ENCODE assay signal across 14 cellular contexts in the genomic region with DNA sequence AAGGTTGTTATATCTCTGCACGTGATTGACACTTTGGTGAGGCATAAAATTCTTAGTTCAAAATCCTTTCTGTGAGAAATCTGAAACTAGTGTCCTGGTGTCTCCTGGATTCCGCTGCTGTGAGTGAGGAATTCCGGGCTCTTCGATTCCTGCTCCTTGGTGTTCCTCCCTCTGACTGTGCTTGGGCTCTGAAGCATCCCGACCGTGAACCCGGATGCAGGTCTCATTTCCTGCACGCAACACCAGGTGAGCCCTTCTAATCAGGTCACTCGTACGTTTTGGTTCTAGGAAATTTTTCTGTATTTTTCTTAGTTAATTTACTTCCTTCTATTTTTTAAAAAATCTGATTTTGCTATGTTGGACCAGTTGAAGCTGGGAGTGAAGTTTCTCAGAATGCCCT.
DNase-seq lines count a peak whose midpoint lies in the region; ATAC-seq and TF ChIP-seq lines count a peak whose summit lies in the region.
"Had no signal": no experiment of that assay in that cellular context is flagged by ENCODE, and none has a peak within 500 bp of the region (broad histone marks: within the 10 kb centered on the region; RNA-seq: fewer than 3 reads in every experiment).

No MANE protein-coding gene starts in this region.

- H3K36me3 ChIP-seq in CD8-positive, alpha-beta T cell (ENCODE audit: insufficient read depth, low read length): no peaks in the 10 kb centered on the region
- no peaks in the 10 kb centered on the region for H3K36me3 ChIP-seq in spleen
- H3K36me3 ChIP-seq: adrenal gland had no signal

- H3K27me3 ChIP-seq in CD8-positive, alpha-beta T cell (ENCODE audit: insufficient read depth, low read length): no peaks in the 10 kb centered on the region
- H3K27me3 ChIP-seq in HL-60 (ENCODE audit: insufficient read depth, poor library complexity, severe bottlenecking) (no peaks in the 10 kb centered on the region), spleen (replicated peaks in 1 of 7) (no peaks in the 10 kb centered on the region)
- H3K27me3 ChIP-seq: adrenal gland had no signal

- no peak for DNase-seq in CD8-positive, alpha-beta T cell
- DNase-seq in HL-60 (ENCODE audit: low read depth in 1 of 2, low spot score in 1 of 2) (no peak), spleen (no peak), NCI-H2196 treated with DMSO at 0.1 percent for 48 hours (lab: John Stamatoyannopoulos, UW; ENCODE audit: unreplicated experiment) (no peak), NCI-H226 (no peak)
- DNase-seq in activated naive CD8-positive, alpha-beta T cell treated with anti-CD3 and anti-CD28 coated beads, Interleukin-2, amount 50 U/mL, for 24 hours: no peak
- no peak for DNase-seq in effector CD8-positive, alpha-beta T cell (lab: John Stamatoyannopoulos, UW)
- DNase-seq: foreskin melanocyte; NCI-H2029; NCI-H526 treated with DMSO at 0.1 percent for 48 hours; PC-3; stimulated activated CD4-positive, alpha-beta T cell treated with anti-CD3 and anti-CD28 coated beads, Interleukin-15, amount 100 ng/mL, for 24 hours had no signal

- intact Hi-C loops in CD8-positive, alpha-beta T cell (cut with DNase I, micrococcal nuclease): no loop called here
- intact Hi-C loops in spleen (cut with DNase I; ENCODE audit: low total_unique reads): no loop called here

- peaks cover 20% of the 10 kb centered on the region for H3K4me1 ChIP-seq in CD8-positive, alpha-beta T cell (ENCODE audit: insufficient read depth, low read length)
- H3K4me1 ChIP-seq in spleen: peaks cover 10 to 23% (median 18%) of the 10 kb centered on the region in 6 donors
- H3K4me1 ChIP-seq: adrenal gland had no signal

- CTCF ChIA-PET in CD8-positive, alpha-beta T cell (lab: Charles Lee): interaction anchor here (1.6 kb wide), 1 partner anchor 113 kb away, joined by 3 read pairs; no protein-coding TSS in a partner anchor

- H3K4me3 Mint-ChIP-seq in CD8-positive, alpha-beta T cell: peak overlapping the region; percentile 59
- peak overlapping the region; percentile 9 for H3K4me3 Mint-ChIP-seq in activated naive CD8-positive, alpha-beta T cell treated with anti-CD3 and anti-CD28 coated beads, Interleukin-2, amount 50 U/mL, for 24 hours
- H3K4me3 Mint-ChIP-seq: GM23338 had no signal

- no peaks in the 10 kb centered on the region for H3K9me3 ChIP-seq in CD8-positive, alpha-beta T cell (ENCODE audit: low read length)
- no peaks in the 10 kb centered on the region for H3K9me3 ChIP-seq in spleen
- H3K9me3 ChIP-seq: adrenal gland had no signal

- H3K27me3 Mint-ChIP-seq in CD8-positive, alpha-beta T cell (ENCODE audit: low read depth): no peaks in the 10 kb centered on the region
- no peaks in the 10 kb centered on the region for H3K27me3 Mint-ChIP-seq in activated naive CD8-positive, alpha-beta T cell treated with anti-CD3 and anti-CD28 coated beads, Interleukin-2, amount 50 U/mL, for 24 hours

- no peak for TF ChIP-seq CTCF in CD8-positive, alpha-beta T cell (IDR thresholded peaks at IDR 0.05)
- TF ChIP-seq CTCF in HL-60 (IDR thresholded peaks at IDR 0.05; ENCODE audit: insufficient read depth, low read length): no peak
- TF ChIP-seq CTCF in spleen (IDR thresholded peaks at IDR 0.05 in 8 of 11, conservative IDR thresholded peaks at IDR 0.05 in 3 of 11): no peak

- no peak for ATAC-seq in CD8-positive, alpha-beta T cell
- ATAC-seq in activated naive CD8-positive, alpha-beta T cell treated with anti-CD3 and anti-CD28 coated beads, Interleukin-2, amount 50 U/mL, for 24 hours: no peak
- ATAC-seq: GM23338, PC-3 had no signal

- H3K36me3 Mint-ChIP-seq in CD8-positive, alpha-beta T cell: no peaks in the 10 kb centered on the region
- no peaks in the 10 kb centered on the region for H3K36me3 Mint-ChIP-seq in activated naive CD8-positive, alpha-beta T cell treated with anti-CD3 and anti-CD28 coated beads, Interleukin-2, amount 50 U/mL, for 24 hours (ENCODE audit: low read depth)

- TF ChIP-seq POLR2A in spleen (IDR thresholded peaks at IDR 0.05): no peak

- H3K27ac ChIP-seq in CD8-positive, alpha-beta T cell (ENCODE audit: low read depth, low read length): no peak overlapping the region
- H3K27ac ChIP-seq in HL-60 (replicated peaks) (peak overlapping the region; percentile 65), spleen (peak overlapping the region; percentile 15 to 81 (median 66))

- H3K4me3 ChIP-seq in CD8-positive, alpha-beta T cell (ENCODE audit: low read depth, low read length): no peak overlapping the region
- H3K4me3 ChIP-seq in HL-60 (replicated peaks; ENCODE audit: insufficient read depth, low read length): no peak overlapping the region
- peak overlapping the region in 1 of 8 donors; percentile 37 for H3K4me3 ChIP-seq in spleen
- H3K4me3 ChIP-seq: adrenal gland, GM23338 had no signal

- POLR2A ChIA-PET in CD8-positive, alpha-beta T cell (lab: Charles Lee): interaction anchor here (0.8 kb wide), 1 partner anchor 73 kb away, joined by 3 read pairs; no protein-coding TSS in a partner anchor

- no peaks in the 10 kb centered on the region for H3K9me3 Mint-ChIP-seq in CD8-positive, alpha-beta T cell
- H3K9me3 Mint-ChIP-seq in activated naive CD8-positive, alpha-beta T cell treated with anti-CD3 and anti-CD28 coated beads, Interleukin-2, amount 50 U/mL, for 24 hours: no peaks in the 10 kb centered on the region
- H3K9me3 Mint-ChIP-seq: GM23338 had no signal

- H3K4me1 Mint-ChIP-seq in CD8-positive, alpha-beta T cell (ENCODE audit: low read depth): peaks cover 32% of the 10 kb centered on the region
- H3K4me1 Mint-ChIP-seq in activated naive CD8-positive, alpha-beta T cell treated with anti-CD3 and anti-CD28 coated beads, Interleukin-2, amount 50 U/mL, for 24 hours: peaks cover 25% of the 10 kb centered on the region

- H3K27ac Mint-ChIP-seq in CD8-positive, alpha-beta T cell: peak overlapping the region; percentile 83
- H3K27ac Mint-ChIP-seq in activated naive CD8-positive, alpha-beta T cell treated with anti-CD3 and anti-CD28 coated beads, Interleukin-2, amount 50 U/mL, for 24 hours: peak overlapping the region; percentile 25
- H3K27ac Mint-ChIP-seq: GM23338 had no signal

- WGBS in spleen, 5 donors: 80 to 93% (median 88%) methylated on average over 9 to 10 of the region's 10 CpGs
